Comparison of ENCODE assay signal across 15 cellular contexts in genomic region chr2:150491943-150492342, GRCh38. TPM values are rescaled to one million over a fixed set of nuclear protein-coding genes. Genes with fewer than 3 reads are reported as not detected.
DNase-seq lines count a peak whose midpoint lies in the region; TF ChIP-seq lines count a peak whose summit lies in the region.
"Had no signal": no experiment of that assay in that cellular context is flagged by ENCODE, and none has a peak within 500 bp of the region (broad histone marks: within the 10 kb centered on the region; RNA-seq: fewer than 3 reads in every experiment).

No MANE protein-coding gene starts in this region.

- no peak overlapping the region for H3K4me3 ChIP-seq in epithelial cell of esophagus (ENCODE audit: low read length)
- H3K4me3 ChIP-seq: GM23338, MG63, stomach had no signal

- TF ChIP-seq CTCF in epithelial cell of esophagus (IDR thresholded peaks at IDR 0.05; ENCODE audit: insufficient read depth, low read depth, low read length, missing control alignments): no peak

- DNase-seq in Daoy (ENCODE audit: low read depth) (peak; percentile 20), M059J (ENCODE audit: low read depth) (peak; percentile 52), epithelial cell of esophagus (ENCODE audit: low read depth) (peak; percentile 77), lung microvascular endothelial cell (ENCODE audit: low read depth in 2 of 2) (peak; percentile 39 to 81), NCI-H2029 (lab: John Stamatoyannopoulos, UW) (no peak), HUDEP-2 (lab: John Stamatoyannopoulos, UW; ENCODE audit: unreplicated experiment in 76 of 76) (no peak), NOMO-1 (lab: John Stamatoyannopoulos, UW; ENCODE audit: unreplicated experiment in 2 of 2) (no peak), OCI-M2 (lab: John Stamatoyannopoulos, UW; ENCODE audit: unreplicated experiment) (no peak)
- DNase-seq: activated CD4-positive, alpha-beta T cell treated with anti-CD3 and anti-CD28 coated beads for 1 hour; MG63; NCI-H1694 treated with DMSO at 0.1 percent for 48 hours; NCI-H446 treated with DMSO at 0.1 percent for 48 hours; SIG-M5; stomach had no signal

RNA-seq across cellular contexts. Expression of gene RND3, which starts 4.5 kb away (rescaled TPM):
- total RNA-seq in Daoy (2014; rRNA removed; shearing (Covaris generic)): 75.7 and 82.3 TPM in 2 replicates
- total RNA-seq in M059J (2014; rRNA removed; shearing (Covaris generic)): 170 and 187 TPM in 2 replicates
- 21.4 and 23.0 TPM in 2 replicates for total RNA-seq in lung microvascular endothelial cell

Comparison
In these comparisons a context has a peak if more than half of its experiments do, and no peak if none do; other contexts are left out.
1. DNase-seq: peak in Daoy (single experiment), M059J (single experiment), epithelial cell of esophagus (single experiment) and lung microvascular endothelial cell (2 of 2); none in NCI-H2029 (single experiment), HUDEP-2 (0 of 76), NOMO-1 (0 of 2) and OCI-M2 (single experiment).